8 cellular contexts compared by ENCODE assay signal in genomic region chr3:50319872-50320625, GRCh38. TPM values are rescaled to one million over a fixed set of nuclear protein-coding genes. Genes with fewer than 3 reads are reported as not detected.
DNase-seq lines count a peak whose midpoint lies in the region; ATAC-seq and TF ChIP-seq lines count a peak whose summit lies in the region.

No MANE protein-coding gene starts in this region.

- H3K9me3 Mint-ChIP-seq in activated CD4-positive, alpha-beta T cell treated with anti-CD3 and anti-CD28 coated beads, Interleukin-2, amount 10 ng/mL, durations not matched to agents 7 days and 5 days: no peaks in the 10 kb centered on the region

- H3K4me3 ChIP-seq in body of pancreas (peak overlapping the region in 1 of 2 donors; percentile 62), lower leg skin (ENCODE audit: low read depth, poor library complexity, severe bottlenecking) (peak overlapping the region; percentile 42), tibial artery (peak overlapping the region; percentile 70 to 89)

- H3K27me3 ChIP-seq in body of pancreas (no peaks in the 10 kb centered on the region), tibial artery (no peaks in the 10 kb centered on the region)

- ATAC-seq in body of pancreas: no peak
- ATAC-seq in GM21447 (IDR thresholded peaks at IDR 0.05; ENCODE audit: unreplicated experiment): no peak

- H3K27ac Mint-ChIP-seq in activated CD4-positive, alpha-beta T cell treated with anti-CD3 and anti-CD28 coated beads, Interleukin-2, amount 10 ng/mL, durations not matched to agents 7 days and 5 days: peak overlapping the region; percentile 83

- H3K36me3 ChIP-seq in body of pancreas (replicated peaks in 1 of 2; ENCODE audit: insufficient read depth in 1 of 2, low read depth in 2 of 2): peaks cover 0 to 5% of the 10 kb centered on the region in 2 donors
- peaks cover 0 to 25% (median 20%) of the 10 kb centered on the region in 3 donors for H3K36me3 ChIP-seq in tibial artery

- POLR2A ChIA-PET in activated CD4-positive, alpha-beta T cell treated with anti-CD3 and anti-CD28 coated beads, Interleukin-2, amount 10 ng/mL, durations not matched to agents 7 days and 5 days (lab: Charles Lee): no interaction called here

- H3K4me1 ChIP-seq in body of pancreas (peaks cover 59% of the 10 kb centered on the region), tibial artery (peaks cover 0 to 62% (median 30%) of the 10 kb centered on the region in 4 donors)

- H3K27ac ChIP-seq in body of pancreas (peak overlapping the region; percentile 88 to 98 (median 96)), tibial artery (peak overlapping the region; percentile 93)

- H3K4me1 Mint-ChIP-seq in activated CD4-positive, alpha-beta T cell treated with anti-CD3 and anti-CD28 coated beads, Interleukin-2, amount 10 ng/mL, durations not matched to agents 7 days and 5 days: peaks cover 48% of the 10 kb centered on the region

- no peak for TF ChIP-seq CTCF in body of pancreas (IDR thresholded peaks at IDR 0.05)
- TF ChIP-seq CTCF in lower leg skin (IDR thresholded peaks at IDR 0.05): no peak
- TF ChIP-seq CTCF in tibial artery (IDR thresholded peaks at IDR 0.05): no peak

- intact Hi-C loops in body of pancreas (cut with DNase I): no loop called here
- intact Hi-C loops in lower leg skin (cut with DNase I; ENCODE audit: low total_unique reads): no loop called here
- intact Hi-C loops in tibial artery (cut with DNase I; ENCODE audit: low total_unique reads): loop anchor here (2.0 kb wide), 1 partner anchor 19 kb away; no protein-coding TSS in a partner anchor

- no peak for DNase-seq in activated CD4-positive, alpha-beta T cell treated with anti-CD3 and anti-CD28 coated beads, Interleukin-2, amount 10 ng/mL, durations not matched to agents 7 days and 5 days
- DNase-seq in activated CD4-positive, alpha-beta T cell treated with anti-CD3 and anti-CD28 coated beads, Interleukin-2, amount 50 U/mL, for 48 hours: no peak
- DNase-seq in body of pancreas (no peak), lower leg skin (ENCODE audit: low spot score in 2 of 2) (peak in 1 of 2 donors; percentile 18), tibial artery (no peak), 8988T (no peak)
- no peak for DNase-seq in stimulated activated CD4-positive, alpha-beta T cell treated with anti-CD3 and anti-CD28 coated beads, Interleukin-15, amount 100 ng/mL, for 24 hours

- TF ChIP-seq POLR2A in body of pancreas (IDR thresholded peaks at IDR 0.05) (no peak), lower leg skin (IDR thresholded peaks at IDR 0.05) (no peak)

- peak overlapping the region; percentile 82 for H3K4me3 Mint-ChIP-seq in activated CD4-positive, alpha-beta T cell treated with anti-CD3 and anti-CD28 coated beads, Interleukin-2, amount 10 ng/mL, durations not matched to agents 7 days and 5 days

- WGBS in body of pancreas, 2 donors: 72 to 80% methylated on average over 23 to 28 of the region's 30 CpGs
- WGBS in lower leg skin, 2 donors: 78% methylated on average over 29 of the region's 30 CpGs

- CTCF ChIA-PET in activated CD4-positive, alpha-beta T cell treated with anti-CD3 and anti-CD28 coated beads, Interleukin-2, amount 10 ng/mL, durations not matched to agents 7 days and 5 days (lab: Charles Lee): interaction anchor here (0.7 to 1.4 kb wide), 4 partner anchors 13 to 28 kb away, joined by 3 to 7 read pairs (median 4); partner anchors contain the start of genes HYAL3, IFRD2 and NAA80

- H3K36me3 Mint-ChIP-seq in activated CD4-positive, alpha-beta T cell treated with anti-CD3 and anti-CD28 coated beads, Interleukin-2, amount 10 ng/mL, durations not matched to agents 7 days and 5 days (ENCODE audit: low read depth): peaks cover 4% of the 10 kb centered on the region

- H3K9me3 ChIP-seq in body of pancreas (no peaks in the 10 kb centered on the region), tibial artery (no peaks in the 10 kb centered on the region)

- no peaks in the 10 kb centered on the region for H3K27me3 Mint-ChIP-seq in activated CD4-positive, alpha-beta T cell treated with anti-CD3 and anti-CD28 coated beads, Interleukin-2, amount 10 ng/mL, durations not matched to agents 7 days and 5 days

RNA-seq across cellular contexts. Expression of gene HYAL2, which starts 2.5 kb away (rescaled TPM):
- 1 to 10 TPM; 4.3 to 5.7 TPM for total RNA-seq in activated CD4-positive, alpha-beta T cell treated with anti-CD3 and anti-CD28 coated beads, Interleukin-2, amount 10 ng/mL, durations not matched to agents 7 days and 5 days
- total RNA-seq in body of pancreas (10 to 100 TPM; 35.6 to 48.3 TPM), lower leg skin (10 to 100 TPM; 44.1 to 95.7 (median 72.9) TPM)

RNA-seq across cellular contexts. Expression of gene TUSC2, which starts 8.0 kb away (rescaled TPM):
- 10 to 100 TPM; 16.1 to 17.7 TPM for total RNA-seq in activated CD4-positive, alpha-beta T cell treated with anti-CD3 and anti-CD28 coated beads, Interleukin-2, amount 10 ng/mL, durations not matched to agents 7 days and 5 days
- total RNA-seq in body of pancreas: 10 to 100 TPM; 12.9 to 31.6 TPM
- 10 to 100 TPM; 13.1 to 24.2 (median 18.0) TPM for total RNA-seq in lower leg skin

RNA-seq across cellular contexts. Expression of gene HYAL1, which starts 16.7 kb away (rescaled TPM):
- under 1 TPM in 1 of 2 experiments, not detected in 1; 0.07 TPM for total RNA-seq in activated CD4-positive, alpha-beta T cell treated with anti-CD3 and anti-CD28 coated beads, Interleukin-2, amount 10 ng/mL, durations not matched to agents 7 days and 5 days
- total RNA-seq in body of pancreas (10 to 100 TPM; 13.0 to 20.4 TPM), lower leg skin (10 to 100 TPM; 16.7 to 35.5 (median 20.6) TPM)

RNA-seq across cellular contexts. Expression of gene RASSF1, which starts 20.6 kb away (rescaled TPM):
- 100 to 1,000 TPM in 1 of 2 experiments, 10 to 100 TPM in 1; 88.3 to 122 TPM for total RNA-seq in activated CD4-positive, alpha-beta T cell treated with anti-CD3 and anti-CD28 coated beads, Interleukin-2, amount 10 ng/mL, durations not matched to agents 7 days and 5 days
- total RNA-seq in body of pancreas: 10 to 100 TPM; 26.7 to 30.0 TPM
- 10 to 100 TPM; 33.5 to 50.0 (median 47.2) TPM for total RNA-seq in lower leg skin

RNA-seq across cellular contexts. Expression of gene HYAL3, which starts 20.8 kb away (rescaled TPM):
- total RNA-seq in activated CD4-positive, alpha-beta T cell treated with anti-CD3 and anti-CD28 coated beads, Interleukin-2, amount 10 ng/mL, durations not matched to agents 7 days and 5 days: 10 to 100 TPM in 1 of 2 experiments, 1 to 10 TPM in 1; 9.2 to 10.9 TPM
- total RNA-seq in body of pancreas (1 to 10 TPM in 1 of 2 donors, under 1 TPM in 1; 0.99 to 2.3 TPM), lower leg skin (1 to 10 TPM; 1.9 to 4.1 (median 2.6) TPM)

Comparison
In these comparisons a context has a peak if more than half of its experiments do, and no peak if none do; other contexts are left out.
1. RNA of gene HYAL2, which starts 2.5 kb away (total RNA-seq): 44.1 to 95.7 TPM in lower leg skin and 35.6 to 48.3 TPM in body of pancreas; 4.3 to 5.7 TPM in activated CD4-positive, alpha-beta T cell treated with anti-CD3 and anti-CD28 coated beads, Interleukin-2, amount 10 ng/mL, durations not matched to agents 7 days and 5 days; every median in the first group is over 4 times any median in the second.
2. RNA of gene HYAL1, which starts 16.7 kb away (total RNA-seq): 16.7 to 35.5 TPM in lower leg skin and 13.0 to 20.4 TPM in body of pancreas; 0.07 TPM in activated CD4-positive, alpha-beta T cell treated with anti-CD3 and anti-CD28 coated beads, Interleukin-2, amount 10 ng/mL, durations not matched to agents 7 days and 5 days; every median in the first group is over 10 times any median in the second.